In genomic region chr17:21348081-21348925, GRCh38 we compare ENCODE assay signal across 9 cellular contexts. TPM values are rescaled to one million over a fixed set of nuclear protein-coding genes. Genes with fewer than 3 reads are reported as not detected.
A peak's percentile ranks its signal among the peaks of the same experiment; 100 is the strongest.
DNase-seq lines count a peak whose midpoint lies in the region; ATAC-seq and TF ChIP-seq lines count a peak whose summit lies in the region.
"Not testable (repeated sequence)": the region's sequence is repeated elsewhere in the genome, so short reads cannot be mapped to it uniquely, and the experiment has no call there.
"Had no signal": no experiment of that assay in that cellular context is flagged by ENCODE, and none has a peak within 500 bp of the region (broad histone marks: within the 10 kb centered on the region; RNA-seq: fewer than 3 reads in every experiment).

No MANE protein-coding gene starts in this region.

- POLR2A ChIA-PET in activated CD8-positive, alpha-beta T cell treated with anti-CD3 and anti-CD28 coated beads for 36 hours (lab: Charles Lee): not testable (repeated sequence)

- not testable (repeated sequence) for H3K27me3 Mint-ChIP-seq in HFFc6 (ENCODE audit: insufficient read depth); activated CD8-positive, alpha-beta T cell treated with anti-CD3 and anti-CD28 coated beads for 36 hours

- H3K4me1 Mint-ChIP-seq in HFFc6 (ENCODE audit: low read depth); activated CD8-positive, alpha-beta T cell treated with anti-CD3 and anti-CD28 coated beads for 36 hours (ENCODE audit: low read depth); stimulated activated effector memory CD8-positive, alpha-beta T cell treated with anti-CD3 and anti-CD28 coated beads, Interleukin-12 subunit alpha, Interleukin-12 subunit beta, amount 100 ng/mL, for 72 hours: not testable (repeated sequence)

- not testable (repeated sequence) for H3K9me3 Mint-ChIP-seq in HFFc6; activated CD8-positive, alpha-beta T cell treated with anti-CD3 and anti-CD28 coated beads for 36 hours; stimulated activated effector memory CD8-positive, alpha-beta T cell treated with anti-CD3 and anti-CD28 coated beads, Interleukin-12 subunit alpha, Interleukin-12 subunit beta, amount 100 ng/mL, for 72 hours

- H3K4me3 Mint-ChIP-seq in HFFc6; activated CD8-positive, alpha-beta T cell treated with anti-CD3 and anti-CD28 coated beads for 36 hours; stimulated activated effector memory CD8-positive, alpha-beta T cell treated with anti-CD3 and anti-CD28 coated beads, Interleukin-12 subunit alpha, Interleukin-12 subunit beta, amount 100 ng/mL, for 72 hours: not testable (repeated sequence)

- TF ChIP-seq CTCF in HFFc6 (IDR thresholded peaks at IDR 0.05); activated CD8-positive, alpha-beta T cell treated with anti-CD3 and anti-CD28 coated beads for 36 hours (IDR thresholded peaks at IDR 0.05): not testable (repeated sequence)

- peak; percentile 46 for ATAC-seq in GM18499 (IDR thresholded peaks at IDR 0.05; ENCODE audit: insufficient read depth, unreplicated experiment)
- peak; percentile 57 for ATAC-seq in GM19351 (IDR thresholded peaks at IDR 0.05; ENCODE audit: unreplicated experiment)
- peak; percentile 48 for ATAC-seq in HG03135 (IDR thresholded peaks at IDR 0.05; ENCODE audit: unreplicated experiment)
- ATAC-seq in activated CD8-positive, alpha-beta T cell treated with anti-CD3 and anti-CD28 coated beads for 36 hours: peak; percentile 76
- peak; percentile 38 for ATAC-seq in stimulated activated effector memory CD8-positive, alpha-beta T cell treated with anti-CD3 and anti-CD28 coated beads, Interleukin-12 subunit alpha, Interleukin-12 subunit beta, amount 100 ng/mL, for 72 hours

- CTCF ChIA-PET in activated CD8-positive, alpha-beta T cell treated with anti-CD3 and anti-CD28 coated beads for 36 hours (lab: Charles Lee): not testable (repeated sequence)

- peak; percentile 28 for DNase-seq in HFFc6
- DNase-seq in LHCN-M2 (ENCODE audit: low read depth): peak; percentile 57
- not testable (repeated sequence) for DNase-seq in activated CD8-positive, alpha-beta T cell treated with anti-CD3 and anti-CD28 coated beads for 36 hours; stimulated activated effector memory CD8-positive, alpha-beta T cell treated with anti-CD3 and anti-CD28 coated beads, Interleukin-12 subunit alpha, Interleukin-12 subunit beta, amount 100 ng/mL, for 72 hours (ENCODE audit: low spot score in 2 of 2)
- DNase-seq in glomerular visceral epithelial cell (ENCODE audit: extremely low spot score): peak; percentile 59

- H3K27ac Mint-ChIP-seq in HFFc6; activated CD8-positive, alpha-beta T cell treated with anti-CD3 and anti-CD28 coated beads for 36 hours; stimulated activated effector memory CD8-positive, alpha-beta T cell treated with anti-CD3 and anti-CD28 coated beads, Interleukin-12 subunit alpha, Interleukin-12 subunit beta, amount 100 ng/mL, for 72 hours: not testable (repeated sequence)

- not testable (repeated sequence) for H3K36me3 Mint-ChIP-seq in HFFc6 (ENCODE audit: low read depth); activated CD8-positive, alpha-beta T cell treated with anti-CD3 and anti-CD28 coated beads for 36 hours (ENCODE audit: low read depth); stimulated activated effector memory CD8-positive, alpha-beta T cell treated with anti-CD3 and anti-CD28 coated beads, Interleukin-12 subunit alpha, Interleukin-12 subunit beta, amount 100 ng/mL, for 72 hours

- intact Hi-C loops in activated CD8-positive, alpha-beta T cell treated with anti-CD3 and anti-CD28 coated beads for 36 hours (cut with micrococcal nuclease): not testable (repeated sequence)

RNA-seq across cellular contexts. Expression of gene KCNJ12, which starts 27.9 kb away (rescaled TPM):
- total RNA-seq in HFFc6 (2021; fragmentation: NEBNext Ultra II Directional; extraction: Animal tissue kit (Norgen Biotek cat#: 25700)): not detected
- total RNA-seq in LHCN-M2 (2014; rRNA removed): 0.64 and 0.98 TPM in 2 replicates
- 0.33 TPM for polyA plus RNA-seq in LHCN-M2 (2012)
- total RNA-seq in activated CD8-positive, alpha-beta T cell treated with anti-CD3 and anti-CD28 coated beads for 36 hours: not detected
- total RNA-seq: Calu3 had no signal
